ENCODE assay signal across 20 cellular contexts in the genomic region with DNA sequence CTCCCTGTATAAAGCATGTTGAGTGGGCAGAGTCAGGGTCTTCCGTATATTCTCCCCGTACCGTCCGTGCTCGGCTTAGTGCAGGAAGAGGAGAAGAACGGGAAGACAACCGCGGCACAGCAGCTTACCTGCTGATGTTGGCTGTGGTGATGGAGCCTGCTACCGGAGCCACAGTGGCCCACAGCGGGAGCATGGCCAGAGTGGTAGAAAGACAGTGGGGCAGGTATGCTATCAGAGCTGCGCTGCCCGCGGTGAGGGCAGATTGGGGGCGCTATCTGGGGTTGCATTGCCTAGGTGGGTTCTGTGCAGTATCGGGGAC.
"Had no signal": no experiment of that assay in that cellular context is flagged by ENCODE, and none has a peak within 500 bp of the region (broad histone marks: within the 10 kb centered on the region; RNA-seq: fewer than 3 reads in every experiment).

No MANE protein-coding gene starts in this region.

- ATAC-seq: HepG2 had no signal

- H3K4me2 ChIP-seq: KMS-11, SK-N-SH had no signal

- DNase-seq: IMR-90, Kasumi-1, MV-4-11, NCI-H1048, NCI-H1105, NCI-H1417, NCI-H1436 treated with DMSO at 0.1 percent for 48 hours, NCI-H1694, NCI-H187 treated with DMSO at 0.1 percent for 48 hours, NCI-H2029 treated with DMSO at 0.1 percent for 48 hours, NCI-H2171 treated with DMSO at 0.1 percent for 48 hours, NCI-H345, NCI-H446 treated with DMSO at 0.1 percent for 48 hours, NCI-H510A treated with DMSO at 0.1 percent for 48 hours, SHP77, SK-N-SH, SW 1271 had no signal

- H3K27ac ChIP-seq: KMS-11, RWPE1 had no signal

- H3K9me2 ChIP-seq: SK-N-SH had no signal
